8 cellular contexts compared by ENCODE assay signal in genomic region chr2:218282173-218282991, GRCh38. TPM values are rescaled to one million over a fixed set of nuclear protein-coding genes. Genes with fewer than 3 reads are reported as not detected.
DNase-seq lines count a peak whose midpoint lies in the region; ATAC-seq and TF ChIP-seq lines count a peak whose summit lies in the region.

No MANE protein-coding gene starts in this region.

- H3K9me3 Mint-ChIP-seq in HFFc6 = no peaks in the 10 kb centered on the region
- no peaks in the 10 kb centered on the region for H3K9me3 Mint-ChIP-seq in stimulated activated effector memory CD8-positive, alpha-beta T cell treated with anti-CD3 and anti-CD28 coated beads, Interleukin-12 subunit alpha, Interleukin-12 subunit beta, amount 100 ng/mL, for 72 hours

- peaks cover 46% of the 10 kb centered on the region for H4K20me1 ChIP-seq in hepatocyte (ENCODE audit: insufficient read depth, poor library complexity, severe bottlenecking)

- no peaks in the 10 kb centered on the region for H3K9me3 ChIP-seq in hepatocyte (ENCODE audit: low read depth)

- peaks cover 60% of the 10 kb centered on the region for H3K4me1 Mint-ChIP-seq in HFFc6 (ENCODE audit: low read depth)
- peaks cover 74% of the 10 kb centered on the region for H3K4me1 Mint-ChIP-seq in stimulated activated effector memory CD8-positive, alpha-beta T cell treated with anti-CD3 and anti-CD28 coated beads, Interleukin-12 subunit alpha, Interleukin-12 subunit beta, amount 100 ng/mL, for 72 hours

- peaks cover 4% of the 10 kb centered on the region; the same call in 1 of the 2 replicates for H3K36me3 Mint-ChIP-seq in HFFc6 (ENCODE audit: low read depth)
- H3K36me3 Mint-ChIP-seq in stimulated activated effector memory CD8-positive, alpha-beta T cell treated with anti-CD3 and anti-CD28 coated beads, Interleukin-12 subunit alpha, Interleukin-12 subunit beta, amount 100 ng/mL, for 72 hours = peaks cover 90% of the 10 kb centered on the region

- 72% methylated on average over 13 of the region's 17 CpGs for WGBS in hepatocyte (ENCODE audit: low lambda C conversion rate, missing lambda C conversion rate)

- DNase-seq in HFFc6 (no peak), amygdala (lab: John Stamatoyannopoulos, UW) (peak in 41 of 56 donors; percentile 23 to 73 (median 50)), hepatocyte (ENCODE audit: low spot score) (peak; percentile 54), NCI-H1930 (lab: John Stamatoyannopoulos, UW) (no peak)
- DNase-seq in stimulated activated effector memory CD8-positive, alpha-beta T cell treated with anti-CD3 and anti-CD28 coated beads, Interleukin-12 subunit alpha, Interleukin-12 subunit beta, amount 100 ng/mL, for 72 hours (ENCODE audit: low spot score in 2 of 2) = no peak

- no peaks in the 10 kb centered on the region for H3K27me3 ChIP-seq in hepatocyte

- no peak overlapping the region for H2AFZ ChIP-seq in hepatocyte

- H3K27ac ChIP-seq in hepatocyte = peak overlapping the region; percentile 93

- peak overlapping the region; percentile 37 for H3K4me3 Mint-ChIP-seq in HFFc6
- no peak overlapping the region for H3K4me3 Mint-ChIP-seq in stimulated activated effector memory CD8-positive, alpha-beta T cell treated with anti-CD3 and anti-CD28 coated beads, Interleukin-12 subunit alpha, Interleukin-12 subunit beta, amount 100 ng/mL, for 72 hours

- ATAC-seq in stimulated activated effector memory CD8-positive, alpha-beta T cell treated with anti-CD3 and anti-CD28 coated beads, Interleukin-12 subunit alpha, Interleukin-12 subunit beta, amount 100 ng/mL, for 72 hours = no peak
- ATAC-seq in GM18519 (IDR thresholded peaks at IDR 0.05; ENCODE audit: low FRiP score, unreplicated experiment) (no peak), HG03565 (IDR thresholded peaks at IDR 0.05; ENCODE audit: unreplicated experiment) (no peak), GM21515 (IDR thresholded peaks at IDR 0.05; ENCODE audit: unreplicated experiment) (no peak)

- no peaks in the 10 kb centered on the region for H3K9me2 ChIP-seq in hepatocyte (replicated peaks; ENCODE audit: insufficient read depth)

- peaks cover 43% of the 10 kb centered on the region for H3K4me1 ChIP-seq in hepatocyte (ENCODE audit: insufficient read depth)

- H3K4me2 ChIP-seq in hepatocyte = no peak overlapping the region

- no peaks in the 10 kb centered on the region for H3K36me3 ChIP-seq in hepatocyte (replicated peaks; ENCODE audit: insufficient read depth, low read depth)

- H3K27ac Mint-ChIP-seq in HFFc6 = peak overlapping the region; percentile 84
- peak overlapping the region; percentile 99 for H3K27ac Mint-ChIP-seq in stimulated activated effector memory CD8-positive, alpha-beta T cell treated with anti-CD3 and anti-CD28 coated beads, Interleukin-12 subunit alpha, Interleukin-12 subunit beta, amount 100 ng/mL, for 72 hours

- H3K79me2 ChIP-seq in hepatocyte = peaks cover 66% of the 10 kb centered on the region

- TF ChIP-seq CTCF in HFFc6 (IDR thresholded peaks at IDR 0.05) (no peak), hepatocyte (IDR thresholded peaks at IDR 0.05; ENCODE audit: poor library complexity) (no peak)

- no peak overlapping the region for H3K4me3 ChIP-seq in hepatocyte

- peaks cover 4% of the 10 kb centered on the region for H3K27me3 Mint-ChIP-seq in HFFc6 (ENCODE audit: insufficient read depth)

RNA-seq across cellular contexts. Expression of gene TMBIM1, which starts 9.9 kb away (rescaled TPM):
- total RNA-seq in HFFc6 (2021; fragmentation: NEBNext Ultra II Directional; extraction: Animal tissue kit (Norgen Biotek cat#: 25700)) = 100 to 1,000 TPM; 163 to 187 (median 176) TPM
- total RNA-seq in hepatocyte = 167 and 224 TPM in 2 replicates
- polyA plus RNA-seq in hepatocyte = 265 and 302 TPM in 2 replicates

RNA-seq across cellular contexts. Expression of gene PNKD, which starts 12.1 kb away (rescaled TPM):
- total RNA-seq in HFFc6 (2021; fragmentation: NEBNext Ultra II Directional; extraction: Animal tissue kit (Norgen Biotek cat#: 25700)) = 10 to 100 TPM; 50.8 to 62.8 (median 57.7) TPM
- total RNA-seq in hepatocyte = 48.7 and 56.3 TPM in 2 replicates
- polyA plus RNA-seq in hepatocyte = 140 and 145 TPM in 2 replicates

RNA-seq across cellular contexts. Expression of gene AAMP, which starts 12.4 kb away (rescaled TPM):
- total RNA-seq in HFFc6 (2021; fragmentation: NEBNext Ultra II Directional; extraction: Animal tissue kit (Norgen Biotek cat#: 25700)) = 10 to 100 TPM; 71.6 to 91.3 (median 80.4) TPM
- total RNA-seq in hepatocyte = 104 and 140 TPM in 2 replicates
- 166 and 179 TPM in 2 replicates for polyA plus RNA-seq in hepatocyte

RNA-seq across cellular contexts. Expression of gene GPBAR1, which starts 21.6 kb away (rescaled TPM):
- under 1 TPM in 5 of 6 experiments, not detected in 1; 0.10 to 0.17 (median 0.12) TPM for total RNA-seq in HFFc6 (2021; fragmentation: NEBNext Ultra II Directional; extraction: Animal tissue kit (Norgen Biotek cat#: 25700))
- 6.1 and 10.9 TPM in 2 replicates for total RNA-seq in hepatocyte
- 23.4 and 25.6 TPM in 2 replicates for polyA plus RNA-seq in hepatocyte

Comparison
In these comparisons a context has a peak if more than half of its experiments do, and no peak if none do; other contexts are left out.
1. DNase-seq: peak in amygdala (41 of 56) and hepatocyte (single experiment); none in HFFc6 (single experiment), stimulated activated effector memory CD8-positive, alpha-beta T cell treated with anti-CD3 and anti-CD28 coated beads, Interleukin-12 subunit alpha, Interleukin-12 subunit beta, amount 100 ng/mL, for 72 hours (0 of 2) and NCI-H1930 (0 of 2).